ENCODE assay signal across 26 cellular contexts in the genomic region with DNA sequence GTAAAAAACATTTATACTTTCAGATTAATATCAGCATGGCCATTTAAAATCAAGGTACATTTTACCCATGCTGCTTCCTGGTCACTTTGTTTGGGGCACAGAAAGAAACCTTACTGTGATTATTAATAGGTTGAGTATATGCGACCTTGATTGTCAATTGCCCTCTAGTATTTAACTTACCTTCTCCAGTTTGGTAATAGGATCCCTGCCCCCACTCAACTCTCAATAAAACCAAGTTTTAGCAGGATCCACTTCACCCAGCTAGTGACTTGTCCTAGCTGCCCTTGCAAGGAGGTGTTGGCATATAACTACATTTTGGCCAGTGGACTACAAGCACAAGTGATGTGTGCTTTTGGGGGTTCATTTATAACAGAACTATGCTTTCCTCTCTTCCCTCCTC.
"Had no signal": no experiment of that assay in that cellular context is flagged by ENCODE, and none has a peak within 500 bp of the region (broad histone marks: within the 10 kb centered on the region; RNA-seq: fewer than 3 reads in every experiment).

No MANE protein-coding gene starts in this region.

- H3K27ac ChIP-seq: Peyer's patch, RWPE1 had no signal

- H3K4me1 ChIP-seq: Peyer's patch had no signal

- H3K27me3 ChIP-seq: Peyer's patch had no signal

- DNase-seq: activated CD4-positive, alpha-beta T cell treated with anti-CD3 and anti-CD28 coated beads for 36 hours; activated CD4-positive, alpha-beta T cell treated with anti-CD3 and anti-CD28 coated beads, Interleukin-2, amount 10 ng/mL, durations not matched to agents 7 days and 5 days; activated CD4-positive, alpha-beta T cell treated with anti-CD3 and anti-CD28 coated beads, Interleukin-2, amount 50 U/mL, for 48 hours; activated CD8-positive, alpha-beta T cell treated with anti-CD3 and anti-CD28 coated beads, Interleukin-2, amount 10 ng/mL, durations not matched to agents 7 days and 5 days; activated gamma-delta T cell treated with Interleukin-2 at 50 U/mL for 16 hours; activated naive CD4-positive, alpha-beta T cell treated with anti-CD3 and anti-CD28 coated beads for 36 hours; activated naive CD8-positive, alpha-beta T cell treated with anti-CD3 and anti-CD28 coated beads, Interleukin-2, amount 50 U/mL, for 24 hours; activated T-cell treated with anti-CD3 and anti-CD28 coated beads, Interleukin-2, amount 50 U/mL, for 24 hours; anterior cingulate cortex; caudate nucleus; Karpas-422; KBM-7; NCI-H1105; NCI-H1417 treated with DMSO at 0.1 percent for 48 hours; NCI-H187 treated with DMSO at 0.1 percent for 48 hours; NCI-H2081; NK-92 treated with Interleukin-12 subunit alpha and Interleukin-12 subunit beta, amount 100 ng/mL, for 24 hours; PC-3; Peyer's patch; SW 1271 had no signal

- H3K4me3 ChIP-seq: Peyer's patch had no signal

- FAIRE-seq: bronchial epithelial cell, TTC549 had no signal

- ATAC-seq: activated CD4-positive, alpha-beta T cell treated with anti-CD3 and anti-CD28 coated beads for 36 hours; activated CD4-positive, CD25-positive, alpha-beta regulatory T cell treated with anti-CD3 and anti-CD28 coated beads, Interleukin-2, amount 50 U/mL, for 24 hours; activated CD8-positive, alpha-beta T cell treated with anti-CD3 and anti-CD28 coated beads, Interleukin-2, amount 10 ng/mL, durations not matched to agents 7 days and 5 days; activated naive CD4-positive, alpha-beta T cell treated with anti-CD3 and anti-CD28 coated beads, Interleukin-2, amount 50 U/mL, for 72 hours; activated naive CD8-positive, alpha-beta T cell treated with anti-CD3 and anti-CD28 coated beads, Interleukin-2, amount 50 U/mL, for 24 hours; PC-3; Right ventricle myocardium inferior had no signal
